Comparison of ENCODE assay signal across 25 cellular contexts in genomic region chr6:82781805-82782204, GRCh38.
"Had no signal": no experiment of that assay in that cellular context is flagged by ENCODE, and none has a peak within 500 bp of the region (broad histone marks: within the 10 kb centered on the region; RNA-seq: fewer than 3 reads in every experiment).

No MANE protein-coding gene starts in this region.

- H3K27me3 ChIP-seq: SJCRH30 had no signal

- H3K36me3 ChIP-seq: SJCRH30 had no signal

- DNase-seq: Kasumi-1, MV-4-11, NCI-H1048, NCI-H1105, NCI-H1417, NCI-H146, NCI-H1694 treated with DMSO at 0.1 percent for 48 hours, NCI-H1930, NCI-H2081, NCI-H2107, NCI-H2171, NCI-H226, NCI-H446, NCI-H510A, NCI-H524 treated with DMSO at 0.1 percent for 48 hours, NCI-H69, NCI-H774, SHP77 treated with DMSO at 0.1 percent for 48 hours, SJCRH30 had no signal

- H3K27ac Mint-ChIP-seq: IgD-negative memory B cell had no signal

- H3K36me3 Mint-ChIP-seq: IgD-negative memory B cell had no signal

- ATAC-seq: K562, Right ventricle myocardium inferior, SK-N-SH treated with all-trans-retinoic acid at 6 μM for 48 hours had no signal

- H3K4me3 ChIP-seq: K562, SJCRH30 had no signal

- H3K27ac ChIP-seq: HL-60, KMS-11, SJCRH30 had no signal

- H3K4me3 Mint-ChIP-seq: IgD-negative memory B cell had no signal

- H3K4me1 Mint-ChIP-seq: IgD-negative memory B cell had no signal

- H3K27me3 Mint-ChIP-seq: IgD-negative memory B cell had no signal

- H3K4me2 ChIP-seq: KMS-11 had no signal

- H3K9me3 ChIP-seq: SJCRH30 had no signal
